ENCODE assay signal across 1 cellular context in the genomic region with DNA sequence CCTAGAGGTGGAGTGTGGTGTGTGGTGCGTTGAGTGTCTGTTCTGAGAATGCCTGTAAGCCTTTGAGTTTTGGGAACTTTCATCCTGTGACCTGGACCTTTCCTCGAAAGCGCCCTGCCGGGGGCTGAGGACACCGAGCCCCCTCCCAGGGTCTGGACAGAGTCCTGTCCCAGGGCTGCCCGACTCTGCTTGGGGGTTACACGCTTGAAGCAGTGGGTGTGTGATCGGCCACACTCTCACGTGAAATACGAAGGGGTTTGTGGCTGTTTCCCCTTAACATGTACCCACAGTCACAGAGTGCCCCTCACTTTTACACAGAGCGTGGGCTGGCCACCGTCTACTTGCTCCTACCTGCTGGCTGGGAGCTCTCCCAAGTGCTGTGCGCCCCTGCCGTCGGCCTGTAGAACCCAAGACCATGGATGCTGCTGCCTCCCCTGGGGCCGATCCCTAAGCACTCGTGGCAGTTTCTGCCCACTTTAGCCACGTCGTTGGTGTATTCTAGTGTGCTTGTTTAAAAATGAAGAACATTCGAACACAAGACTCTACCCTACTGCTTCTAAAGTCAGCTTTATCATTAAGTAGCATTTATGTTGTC.
TF ChIP-seq lines count a peak whose summit lies in the region.

No MANE protein-coding gene starts in this region.

TF ChIP-seq in GM23338, 12 proteins besides CTCF, POLR2A, EP300 and RAD21 (continued from another document):
- TF ChIP-seq, protein P1, sequence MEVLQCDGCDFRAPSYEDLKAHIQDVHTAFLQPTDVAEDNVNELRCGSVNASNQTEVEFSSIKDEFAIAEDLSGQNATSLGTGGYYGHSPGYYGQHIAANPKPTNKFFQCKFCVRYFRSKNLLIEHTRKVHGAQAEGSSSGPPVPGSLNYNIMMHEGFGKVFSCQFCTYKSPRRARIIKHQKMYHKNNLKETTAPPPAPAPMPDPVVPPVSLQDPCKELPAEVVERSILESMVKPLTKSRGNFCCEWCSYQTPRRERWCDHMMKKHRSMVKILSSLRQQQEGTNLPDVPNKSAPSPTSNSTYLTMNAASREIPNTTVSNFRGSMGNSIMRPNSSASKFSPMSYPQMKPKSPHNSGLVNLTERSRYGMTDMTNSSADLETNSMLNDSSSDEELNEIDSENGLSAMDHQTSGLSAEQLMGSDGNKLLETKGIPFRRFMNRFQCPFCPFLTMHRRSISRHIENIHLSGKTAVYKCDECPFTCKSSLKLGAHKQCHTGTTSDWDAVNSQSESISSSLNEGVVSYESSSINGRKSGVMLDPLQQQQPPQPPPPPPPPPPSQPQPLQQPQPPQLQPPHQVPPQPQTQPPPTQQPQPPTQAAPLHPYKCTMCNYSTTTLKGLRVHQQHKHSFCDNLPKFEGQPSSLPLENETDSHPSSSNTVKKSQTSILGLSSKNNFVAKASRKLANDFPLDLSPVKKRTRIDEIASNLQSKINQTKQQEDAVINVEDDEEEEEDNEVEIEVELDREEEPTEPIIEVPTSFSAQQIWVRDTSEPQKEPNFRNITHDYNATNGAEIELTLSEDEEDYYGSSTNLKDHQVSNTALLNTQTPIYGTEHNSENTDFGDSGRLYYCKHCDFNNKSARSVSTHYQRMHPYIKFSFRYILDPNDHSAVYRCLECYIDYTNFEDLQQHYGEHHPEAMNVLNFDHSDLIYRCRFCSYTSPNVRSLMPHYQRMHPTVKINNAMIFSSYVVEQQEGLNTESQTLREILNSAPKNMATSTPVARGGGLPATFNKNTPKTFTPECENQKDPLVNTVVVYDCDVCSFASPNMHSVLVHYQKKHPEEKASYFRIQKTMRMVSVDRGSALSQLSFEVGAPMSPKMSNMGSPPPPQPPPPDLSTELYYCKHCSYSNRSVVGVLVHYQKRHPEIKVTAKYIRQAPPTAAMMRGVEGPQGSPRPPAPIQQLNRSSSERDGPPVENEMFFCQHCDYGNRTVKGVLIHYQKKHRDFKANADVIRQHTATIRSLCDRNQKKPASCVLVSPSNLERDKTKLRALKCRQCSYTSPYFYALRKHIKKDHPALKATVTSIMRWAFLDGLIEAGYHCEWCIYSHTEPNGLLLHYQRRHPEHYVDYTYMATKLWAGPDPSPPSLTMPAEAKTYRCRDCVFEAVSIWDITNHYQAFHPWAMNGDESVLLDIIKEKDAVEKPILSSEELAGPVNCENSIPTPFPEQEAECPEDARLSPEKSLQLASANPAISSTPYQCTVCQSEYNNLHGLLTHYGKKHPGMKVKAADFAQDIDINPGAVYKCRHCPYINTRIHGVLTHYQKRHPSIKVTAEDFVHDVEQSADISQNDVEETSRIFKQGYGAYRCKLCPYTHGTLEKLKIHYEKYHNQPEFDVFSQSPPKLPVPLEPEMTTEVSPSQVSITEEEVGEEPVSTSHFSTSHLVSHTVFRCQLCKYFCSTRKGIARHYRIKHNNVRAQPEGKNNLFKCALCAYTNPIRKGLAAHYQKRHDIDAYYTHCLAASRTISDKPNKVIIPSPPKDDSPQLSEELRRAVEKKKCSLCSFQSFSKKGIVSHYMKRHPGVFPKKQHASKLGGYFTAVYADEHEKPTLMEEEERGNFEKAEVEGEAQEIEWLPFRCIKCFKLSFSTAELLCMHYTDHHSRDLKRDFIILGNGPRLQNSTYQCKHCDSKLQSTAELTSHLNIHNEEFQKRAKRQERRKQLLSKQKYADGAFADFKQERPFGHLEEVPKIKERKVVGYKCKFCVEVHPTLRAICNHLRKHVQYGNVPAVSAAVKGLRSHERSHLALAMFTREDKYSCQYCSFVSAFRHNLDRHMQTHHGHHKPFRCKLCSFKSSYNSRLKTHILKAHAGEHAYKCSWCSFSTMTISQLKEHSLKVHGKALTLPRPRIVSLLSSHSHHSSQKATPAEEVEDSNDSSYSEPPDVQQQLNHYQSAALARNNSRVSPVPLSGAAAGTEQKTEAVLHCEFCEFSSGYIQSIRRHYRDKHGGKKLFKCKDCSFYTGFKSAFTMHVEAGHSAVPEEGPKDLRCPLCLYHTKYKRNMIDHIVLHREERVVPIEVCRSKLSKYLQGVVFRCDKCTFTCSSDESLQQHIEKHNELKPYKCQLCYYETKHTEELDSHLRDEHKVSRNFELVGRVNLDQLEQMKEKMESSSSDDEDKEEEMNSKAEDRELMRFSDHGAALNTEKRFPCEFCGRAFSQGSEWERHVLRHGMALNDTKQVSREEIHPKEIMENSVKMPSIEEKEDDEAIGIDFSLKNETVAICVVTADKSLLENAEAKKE (CRISPR knock-in tag; IDR thresholded peaks at IDR 0.05) = no peak
- TF ChIP-seq JUNB (IDR thresholded peaks at IDR 0.05; ENCODE audit: unreplicated experiment) = no peak
- no peak for TF ChIP-seq EZH2phosphoT487 (IDR thresholded peaks at IDR 0.05; ENCODE audit: unreplicated experiment)
- TF ChIP-seq EZH2 (IDR thresholded peaks at IDR 0.05; ENCODE audit: low read depth, unreplicated experiment) = no peak
- TF ChIP-seq, protein P2, sequence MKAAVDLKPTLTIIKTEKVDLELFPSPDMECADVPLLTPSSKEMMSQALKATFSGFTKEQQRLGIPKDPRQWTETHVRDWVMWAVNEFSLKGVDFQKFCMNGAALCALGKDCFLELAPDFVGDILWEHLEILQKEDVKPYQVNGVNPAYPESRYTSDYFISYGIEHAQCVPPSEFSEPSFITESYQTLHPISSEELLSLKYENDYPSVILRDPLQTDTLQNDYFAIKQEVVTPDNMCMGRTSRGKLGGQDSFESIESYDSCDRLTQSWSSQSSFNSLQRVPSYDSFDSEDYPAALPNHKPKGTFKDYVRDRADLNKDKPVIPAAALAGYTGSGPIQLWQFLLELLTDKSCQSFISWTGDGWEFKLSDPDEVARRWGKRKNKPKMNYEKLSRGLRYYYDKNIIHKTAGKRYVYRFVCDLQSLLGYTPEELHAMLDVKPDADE (IDR thresholded peaks at IDR 0.05) = no peak
- no peak for TF ChIP-seq STAT1 (IDR thresholded peaks at IDR 0.05; ENCODE audit: unreplicated experiment)
- TF ChIP-seq, protein P3, sequence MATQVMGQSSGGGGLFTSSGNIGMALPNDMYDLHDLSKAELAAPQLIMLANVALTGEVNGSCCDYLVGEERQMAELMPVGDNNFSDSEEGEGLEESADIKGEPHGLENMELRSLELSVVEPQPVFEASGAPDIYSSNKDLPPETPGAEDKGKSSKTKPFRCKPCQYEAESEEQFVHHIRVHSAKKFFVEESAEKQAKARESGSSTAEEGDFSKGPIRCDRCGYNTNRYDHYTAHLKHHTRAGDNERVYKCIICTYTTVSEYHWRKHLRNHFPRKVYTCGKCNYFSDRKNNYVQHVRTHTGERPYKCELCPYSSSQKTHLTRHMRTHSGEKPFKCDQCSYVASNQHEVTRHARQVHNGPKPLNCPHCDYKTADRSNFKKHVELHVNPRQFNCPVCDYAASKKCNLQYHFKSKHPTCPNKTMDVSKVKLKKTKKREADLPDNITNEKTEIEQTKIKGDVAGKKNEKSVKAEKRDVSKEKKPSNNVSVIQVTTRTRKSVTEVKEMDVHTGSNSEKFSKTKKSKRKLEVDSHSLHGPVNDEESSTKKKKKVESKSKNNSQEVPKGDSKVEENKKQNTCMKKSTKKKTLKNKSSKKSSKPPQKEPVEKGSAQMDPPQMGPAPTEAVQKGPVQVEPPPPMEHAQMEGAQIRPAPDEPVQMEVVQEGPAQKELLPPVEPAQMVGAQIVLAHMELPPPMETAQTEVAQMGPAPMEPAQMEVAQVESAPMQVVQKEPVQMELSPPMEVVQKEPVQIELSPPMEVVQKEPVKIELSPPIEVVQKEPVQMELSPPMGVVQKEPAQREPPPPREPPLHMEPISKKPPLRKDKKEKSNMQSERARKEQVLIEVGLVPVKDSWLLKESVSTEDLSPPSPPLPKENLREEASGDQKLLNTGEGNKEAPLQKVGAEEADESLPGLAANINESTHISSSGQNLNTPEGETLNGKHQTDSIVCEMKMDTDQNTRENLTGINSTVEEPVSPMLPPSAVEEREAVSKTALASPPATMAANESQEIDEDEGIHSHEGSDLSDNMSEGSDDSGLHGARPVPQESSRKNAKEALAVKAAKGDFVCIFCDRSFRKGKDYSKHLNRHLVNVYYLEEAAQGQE (IDR thresholded peaks at IDR 0.05; ENCODE audit: unreplicated experiment) = no peak
- TF ChIP-seq ZNF114 (CRISPR knock-in tag; IDR thresholded peaks at IDR 0.05) = no peak
